ENCODE assay signal across 15 cellular contexts in genomic region chr7:22629056-22629455, GRCh38.
DNase-seq lines count a peak whose midpoint lies in the region; ATAC-seq, FAIRE-seq and TF ChIP-seq lines count a peak whose summit lies in the region.
"Had no signal": no experiment of that assay in that cellular context is flagged by ENCODE, and none has a peak within 500 bp of the region (broad histone marks: within the 10 kb centered on the region; RNA-seq: fewer than 3 reads in every experiment).

No MANE protein-coding gene starts in this region.

- H4K20me1 ChIP-seq in neural progenitor cell (ENCODE audit: low read depth) (no peaks in the 10 kb centered on the region), HepG2 (ENCODE audit: insufficient read depth, low read length) (no peaks in the 10 kb centered on the region)

- peak overlapping the region; percentile 21 for H3K27ac Mint-ChIP-seq in activated T-helper 1 cell treated with anti-CD3 and anti-CD28 coated beads, Interleukin-12 subunit alpha, Interleukin-12 subunit beta, Interleukin-2, Interleukin-4 antibody, amounts not matched to agents 30 ng/mL and 10 ng/mL and 1 ng/mL, durations not matched to agents 14 hours and 24 hours and 36 hours
- H3K27ac Mint-ChIP-seq in neural progenitor cell, result no peak overlapping the region
- H3K27ac Mint-ChIP-seq: B cell had no signal

- H3K27me3 ChIP-seq in neural progenitor cell, result no peaks in the 10 kb centered on the region
- H3K27me3 ChIP-seq in HepG2 (ENCODE audit: control insufficient read depth in 1 of 2, insufficient read depth in 2 of 2, low read length in 2 of 2), result no peaks in the 10 kb centered on the region; a peak in 1 of 5 replicates
- peaks cover 2% of the 10 kb centered on the region for H3K27me3 ChIP-seq in BE2C

- H3K4me2 ChIP-seq in neural progenitor cell (no peak overlapping the region), HepG2 (ENCODE audit: low read depth, low read length) (no peak overlapping the region)

- TF ChIP-seq CTCF in fibroblast of the aortic adventitia (IDR thresholded peaks at IDR 0.05; ENCODE audit: insufficient read depth, low read length) (no peak), neural progenitor cell (IDR thresholded peaks at IDR 0.05) (no peak), HepG2 (CRISPR knock-in tag; IDR thresholded peaks at IDR 0.05) (no peak), BE2C (IDR thresholded peaks at IDR 0.05; ENCODE audit: low read depth, low read length) (no peak)

- no peak for TF ChIP-seq EP300 in HepG2 (IDR thresholded peaks at IDR 0.05; ENCODE audit: low read depth in 2 of 2, low read length in 2 of 2)
- TF ChIP-seq EP300 in HepG2 (CRISPR knock-in tag; IDR thresholded peaks at IDR 0.05; ENCODE audit: borderline replicate concordance), result no peak

- no peak overlapping the region for H3K27ac ChIP-seq in neural progenitor cell
- H3K27ac ChIP-seq in HepG2 (ENCODE audit: extremely low read length, insufficient read depth, low read length), result no peak overlapping the region
- H3K27ac ChIP-seq: C4-2B had no signal

- H2AFZ ChIP-seq in neural progenitor cell (replicated peaks) (peak overlapping the region; percentile 57), HepG2 (ENCODE audit: low read length) (no peak overlapping the region)

- no peak for TF ChIP-seq POLR2A in HepG2 (IDR thresholded peaks at IDR 0.05; ENCODE audit: insufficient read depth in 1 of 2, low read depth in 2 of 2, low read length in 2 of 2)

- DNase-seq in ELF-1 (ENCODE audit: low read depth, low spot score), result peak; percentile 25
- no peak for DNase-seq in activated T-helper 1 cell treated with anti-CD3 and anti-CD28 coated beads, Interleukin-12 subunit alpha, Interleukin-12 subunit beta, Interleukin-2, Interleukin-4 antibody, amounts not matched to agents 30 ng/mL and 10 ng/mL and 1 ng/mL, durations not matched to agents 14 hours and 24 hours and 36 hours (ENCODE audit: low spot score)
- DNase-seq in fibroblast of the aortic adventitia (ENCODE audit: low read depth), result peak; percentile 51
- DNase-seq in neural progenitor cell (ENCODE audit: low spot score), result peak; percentile 12
- DNase-seq in HepG2 (ENCODE audit: low spot score), result no peak
- no peak for DNase-seq in SKM-1 treated with dmso at 0.1 percent for 144 hours (lab: John Stamatoyannopoulos, UW; ENCODE audit: unreplicated experiment)
- DNase-seq in BE2C, result no peak
- no peak for DNase-seq in COLO829 (ENCODE audit: low spot score)
- DNase-seq: 8988T; CD4-positive, alpha-beta memory T cell; COR-L47; DND-41; H7 had no signal

- no peaks in the 10 kb centered on the region for H3K9me3 ChIP-seq in neural progenitor cell (ENCODE audit: low read depth)
- no peaks in the 10 kb centered on the region for H3K9me3 ChIP-seq in HepG2 (ENCODE audit: low read length)
- no peaks in the 10 kb centered on the region for H3K9me3 ChIP-seq in BE2C

- intact Hi-C loops in activated T-helper 1 cell treated with anti-CD3 and anti-CD28 coated beads, Interleukin-12 subunit alpha, Interleukin-12 subunit beta, Interleukin-2, Interleukin-4 antibody, amounts not matched to agents 30 ng/mL and 10 ng/mL and 1 ng/mL, durations not matched to agents 14 hours and 24 hours and 36 hours (cut with micrococcal nuclease), result no loop called here
- intact Hi-C loops in HepG2 (cut with micrococcal nuclease; ENCODE audit: unreplicated experiment), result no loop called here

- no peak for ATAC-seq in HepG2

- CTCF ChIA-PET in HepG2 (lab: Yijun Ruan, JAX; ENCODE audit: low intra/inter-chr PET ratio, low total read pairs), result no interaction called here

- TF ChIP-seq RAD21 in HepG2 (CRISPR knock-in tag; IDR thresholded peaks at IDR 0.05), result no peak

- H3K9ac ChIP-seq in neural progenitor cell (no peak overlapping the region), HepG2 (ENCODE audit: insufficient read depth, low read depth, low read length) (no peak overlapping the region)

- H3K36me3 ChIP-seq in neural progenitor cell, result no peaks in the 10 kb centered on the region
- no peaks in the 10 kb centered on the region for H3K36me3 ChIP-seq in HepG2 (replicated peaks in 1 of 2; ENCODE audit: control insufficient read depth in 1 of 2, insufficient read depth in 2 of 2, low read length in 2 of 2)
- H3K36me3 ChIP-seq in BE2C, result no peaks in the 10 kb centered on the region

- no peaks in the 10 kb centered on the region for H3K79me2 ChIP-seq in neural progenitor cell (ENCODE audit: low read depth)
- no peaks in the 10 kb centered on the region for H3K79me2 ChIP-seq in HepG2 (ENCODE audit: insufficient read depth, low read length)

- no peak for FAIRE-seq in HepG2 (lab: Jason Lieb, UNC)

- in situ Hi-C loops in HepG2 (cut with HindIII; ENCODE audit: extremely low pct_ligation_motif_present, low pct_unique_long_range_greater_than_20kb), result no loop called here

- peaks cover 7% of the 10 kb centered on the region for H3K4me1 Mint-ChIP-seq in activated T-helper 1 cell treated with anti-CD3 and anti-CD28 coated beads, Interleukin-12 subunit alpha, Interleukin-12 subunit beta, Interleukin-2, Interleukin-4 antibody, amounts not matched to agents 30 ng/mL and 10 ng/mL and 1 ng/mL, durations not matched to agents 14 hours and 24 hours and 36 hours (ENCODE audit: low read depth)
- H3K4me1 Mint-ChIP-seq in neural progenitor cell, result peaks cover 3% of the 10 kb centered on the region
- H3K4me1 Mint-ChIP-seq: B cell; CD4-positive, alpha-beta memory T cell had no signal

- H3K4me3 Mint-ChIP-seq in activated T-helper 1 cell treated with anti-CD3 and anti-CD28 coated beads, Interleukin-12 subunit alpha, Interleukin-12 subunit beta, Interleukin-2, Interleukin-4 antibody, amounts not matched to agents 30 ng/mL and 10 ng/mL and 1 ng/mL, durations not matched to agents 14 hours and 24 hours and 36 hours, result no peak overlapping the region
- no peak overlapping the region for H3K4me3 Mint-ChIP-seq in neural progenitor cell
- H3K4me3 Mint-ChIP-seq: B cell; CD4-positive, alpha-beta memory T cell had no signal

- BruUV-seq in HepG2 (replicated peaks; lab: Mats Ljungman, UMichigan), result no TSS peak

- peaks cover 36% of the 10 kb centered on the region for H3K27me3 Mint-ChIP-seq in activated T-helper 1 cell treated with anti-CD3 and anti-CD28 coated beads, Interleukin-12 subunit alpha, Interleukin-12 subunit beta, Interleukin-2, Interleukin-4 antibody, amounts not matched to agents 30 ng/mL and 10 ng/mL and 1 ng/mL, durations not matched to agents 14 hours and 24 hours and 36 hours (ENCODE audit: insufficient read depth)
- no peaks in the 10 kb centered on the region for H3K27me3 Mint-ChIP-seq in neural progenitor cell (ENCODE audit: insufficient read depth, low read depth)
- H3K27me3 Mint-ChIP-seq: B cell had no signal

- H3K4me1 ChIP-seq in neural progenitor cell (peaks cover 13% of the 10 kb centered on the region), HepG2 (ENCODE audit: insufficient read depth, low read length) (no peaks in the 10 kb centered on the region), BE2C (no peaks in the 10 kb centered on the region)

- no peaks in the 10 kb centered on the region for H3F3A ChIP-seq in neural progenitor cell (ENCODE audit: low read depth)

- H3K4me3 ChIP-seq in fibroblast of the aortic adventitia (ENCODE audit: low read depth, low read length) (no peak overlapping the region), neural progenitor cell (no peak overlapping the region), HepG2 (replicated peaks in 1 of 3; ENCODE audit: insufficient read depth in 1 of 3, low read depth in 2 of 3, low read length in 3 of 3) (no peak overlapping the region), BE2C (ENCODE audit: low read depth, low read length) (no peak overlapping the region)

- POLR2A ChIA-PET in HepG2 (lab: Yijun Ruan, JAX), result no interaction called here

- peaks cover 5% of the 10 kb centered on the region for H3K36me3 Mint-ChIP-seq in activated T-helper 1 cell treated with anti-CD3 and anti-CD28 coated beads, Interleukin-12 subunit alpha, Interleukin-12 subunit beta, Interleukin-2, Interleukin-4 antibody, amounts not matched to agents 30 ng/mL and 10 ng/mL and 1 ng/mL, durations not matched to agents 14 hours and 24 hours and 36 hours (ENCODE audit: low read depth)
- H3K36me3 Mint-ChIP-seq in neural progenitor cell, result no peaks in the 10 kb centered on the region
- H3K36me3 Mint-ChIP-seq: CD4-positive, alpha-beta memory T cell had no signal

- H3K9me3 Mint-ChIP-seq in activated T-helper 1 cell treated with anti-CD3 and anti-CD28 coated beads, Interleukin-12 subunit alpha, Interleukin-12 subunit beta, Interleukin-2, Interleukin-4 antibody, amounts not matched to agents 30 ng/mL and 10 ng/mL and 1 ng/mL, durations not matched to agents 14 hours and 24 hours and 36 hours, result no peaks in the 10 kb centered on the region
- H3K9me3 Mint-ChIP-seq in neural progenitor cell, result no peaks in the 10 kb centered on the region

TF ChIP-seq in HepG2, 621 proteins besides CTCF, POLR2A, EP300 and RAD21:
- TF ChIP-seq ATF3 (CRISPR knock-in tag; IDR thresholded peaks at IDR 0.05) (no peak), FOXA1 (IDR thresholded peaks at IDR 0.05) (no peak), FOXA1 (CRISPR knock-in tag; IDR thresholded peaks at IDR 0.05) (no peak), THYN1 (CRISPR knock-in tag; IDR thresholded peaks at IDR 0.05; ENCODE audit: borderline replicate concordance, low read depth) (no peak), ZNF720 (CRISPR knock-in tag; IDR thresholded peaks at IDR 0.05) (no peak), NFIC (IDR thresholded peaks at IDR 0.05; ENCODE audit: low read length) (no peak), ZNF589 (CRISPR knock-in tag; conservative IDR thresholded peaks at IDR 0.05) (no peak), SRSF1 (optimal IDR thresholded peaks at IDR 0.05; ENCODE audit: low read depth, low read length) (no peak), ZNF652 (CRISPR knock-in tag; IDR thresholded peaks at IDR 0.05; ENCODE audit: borderline replicate concordance, low read depth) (no peak), ZMYM4 (CRISPR knock-in tag; IDR thresholded peaks at IDR 0.05) (no peak), MAX (IDR thresholded peaks at IDR 0.05) (no peak)

Comparison
In these comparisons a context has a peak if more than half of its experiments do, and no peak if none do; other contexts are left out.
1. DNase-seq: peak in ELF-1 (single experiment), fibroblast of the aortic adventitia (single experiment) and neural progenitor cell (single experiment); none in activated T-helper 1 cell treated with anti-CD3 and anti-CD28 coated beads, Interleukin-12 subunit alpha, Interleukin-12 subunit beta, Interleukin-2, Interleukin-4 antibody, amounts not matched to agents 30 ng/mL and 10 ng/mL and 1 ng/mL, durations not matched to agents 14 hours and 24 hours and 36 hours (single experiment), HepG2 (single experiment), SKM-1 treated with dmso at 0.1 percent for 144 hours (single experiment), BE2C (single experiment) and COLO829 (single experiment).